8 cellular contexts compared by ENCODE assay signal in the genomic region with DNA sequence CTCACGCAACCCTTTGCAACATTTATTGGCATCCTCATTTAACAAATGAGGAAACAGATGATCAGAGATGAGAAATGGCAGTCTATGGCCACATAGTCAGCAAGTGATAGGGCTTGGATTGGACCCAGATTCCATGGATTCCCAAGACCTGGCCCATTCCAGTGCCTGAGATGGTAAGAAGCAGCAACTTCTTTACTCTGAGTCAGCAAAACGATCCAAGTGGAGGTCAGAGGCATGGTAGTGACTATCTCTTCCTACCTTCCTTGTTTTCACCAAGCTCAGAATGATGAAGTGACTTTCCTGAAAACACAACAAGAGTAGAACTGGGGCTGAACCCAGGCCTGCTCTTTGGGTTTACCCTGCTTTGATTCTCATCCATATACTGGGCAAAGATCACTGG.
"Had no signal": no experiment of that assay in that cellular context is flagged by ENCODE, and none has a peak within 500 bp of the region (broad histone marks: within the 10 kb centered on the region; RNA-seq: fewer than 3 reads in every experiment).

No MANE protein-coding gene starts in this region.

- H2AFZ ChIP-seq: GM23248 had no signal

- H3K9ac ChIP-seq: GM23248 had no signal

- ATAC-seq: HCT116 had no signal

- DNase-seq: GM23248, H7, HFFc6, KG1 had no signal

- H3K27ac ChIP-seq: GM23248, HL-60 had no signal

- H3K4me3 ChIP-seq: GM23248, HAP-1 had no signal

- H3K36me3 ChIP-seq: HAP-1 had no signal

- H3K4me1 ChIP-seq: HAP-1 had no signal

- FAIRE-seq: H1 had no signal

- H3K9me3 ChIP-seq: HAP-1 had no signal
